Comparison of ENCODE assay signal across 8 cellular contexts in genomic region chr2:206260427-206261012, GRCh38. TPM values are rescaled to one million over a fixed set of nuclear protein-coding genes. Genes with fewer than 3 reads are reported as not detected.
A peak's percentile ranks its signal among the peaks of the same experiment; 100 is the strongest.
DNase-seq lines count a peak whose midpoint lies in the region; ATAC-seq, FAIRE-seq and TF ChIP-seq lines count a peak whose summit lies in the region.

No MANE protein-coding gene starts in this region.

- TF ChIP-seq CTCF in GM12875 (IDR thresholded peaks at IDR 0.05; ENCODE audit: borderline replicate concordance, insufficient read depth, low read depth, low read length) (peak; percentile 45; the same call in 1 of the 2 replicates), OCI-LY3 (IDR thresholded peaks at IDR 0.05; ENCODE audit: low read depth, low read length) (peak; percentile 62), thoracic aorta (IDR thresholded peaks at IDR 0.05) (peak; percentile 16)

- H3K9ac ChIP-seq in OCI-LY3 (ENCODE audit: low read length) = no peak overlapping the region

- peak overlapping the region; percentile 78; the same call in 1 of the 2 replicates for H2AFZ ChIP-seq in OCI-LY3 (ENCODE audit: low read depth, low read length)

- H3K4me3 ChIP-seq in GM12875 (ENCODE audit: low read depth, low read length) (no peak overlapping the region), OCI-LY3 (ENCODE audit: low read length) (peak overlapping the region; percentile 62), thoracic aorta (no peak overlapping the region)

- H3K4me2 ChIP-seq in OCI-LY3 (ENCODE audit: low read length) = peak overlapping the region; percentile 81

- H3K9me3 ChIP-seq in OCI-LY3 (ENCODE audit: insufficient read depth, low read length) (no peaks in the 10 kb centered on the region), thoracic aorta (no peaks in the 10 kb centered on the region)

- peaks cover 17% of the 10 kb centered on the region; the same call in 1 of the 2 replicates for H3K27me3 ChIP-seq in OCI-LY3 (ENCODE audit: low read depth, low read length)
- peaks cover 24% of the 10 kb centered on the region for H3K27me3 ChIP-seq in thoracic aorta (replicated peaks; ENCODE audit: insufficient read depth)

- DNase-seq in fibroblast of gingiva (ENCODE audit: low read depth) = peak; percentile 37
- no peak for DNase-seq in thoracic aorta (ENCODE audit: low spot score)
- no peak for DNase-seq in T1000 (lab: John Stamatoyannopoulos, UW)
- DNase-seq in activated naive CD4-positive, alpha-beta T cell (lab: John Stamatoyannopoulos, UW) = no peak

- H4K20me1 ChIP-seq in OCI-LY3 (ENCODE audit: insufficient read depth, low read length) = no peaks in the 10 kb centered on the region

- ATAC-seq in HG02678 (IDR thresholded peaks at IDR 0.05; ENCODE audit: unreplicated experiment) (peak; percentile 93), thoracic aorta (ENCODE audit: insufficient number of reproducible peaks, low FRiP score, low read depth) (no peak)

- H3K4me1 ChIP-seq in OCI-LY3 (ENCODE audit: low read length) (peaks cover 5% of the 10 kb centered on the region; the same call in 1 of the 2 replicates), thoracic aorta (ENCODE audit: control insufficient read depth in 1 of 2, low read depth in 2 of 2) (no peaks in the 10 kb centered on the region)

- H3K36me3 ChIP-seq in OCI-LY3 (replicated peaks; ENCODE audit: low read depth, low read length) (no peaks in the 10 kb centered on the region), thoracic aorta (no peaks in the 10 kb centered on the region)

- peak; percentile 41 for FAIRE-seq in A204.1 (lab: Jason Lieb, UNC)

- H3K27ac ChIP-seq in OCI-LY3 (ENCODE audit: low read length) (no peak overlapping the region), thoracic aorta (no peak overlapping the region)

- no peaks in the 10 kb centered on the region for H3K79me2 ChIP-seq in OCI-LY3 (ENCODE audit: low read length)

RNA-seq across cellular contexts. Expression of gene ZDBF2, which starts 13.9 kb away (rescaled TPM):
- total RNA-seq in thoracic aorta = 10 to 100 TPM; 12.7 to 18.3 TPM
